In the genomic region with DNA sequence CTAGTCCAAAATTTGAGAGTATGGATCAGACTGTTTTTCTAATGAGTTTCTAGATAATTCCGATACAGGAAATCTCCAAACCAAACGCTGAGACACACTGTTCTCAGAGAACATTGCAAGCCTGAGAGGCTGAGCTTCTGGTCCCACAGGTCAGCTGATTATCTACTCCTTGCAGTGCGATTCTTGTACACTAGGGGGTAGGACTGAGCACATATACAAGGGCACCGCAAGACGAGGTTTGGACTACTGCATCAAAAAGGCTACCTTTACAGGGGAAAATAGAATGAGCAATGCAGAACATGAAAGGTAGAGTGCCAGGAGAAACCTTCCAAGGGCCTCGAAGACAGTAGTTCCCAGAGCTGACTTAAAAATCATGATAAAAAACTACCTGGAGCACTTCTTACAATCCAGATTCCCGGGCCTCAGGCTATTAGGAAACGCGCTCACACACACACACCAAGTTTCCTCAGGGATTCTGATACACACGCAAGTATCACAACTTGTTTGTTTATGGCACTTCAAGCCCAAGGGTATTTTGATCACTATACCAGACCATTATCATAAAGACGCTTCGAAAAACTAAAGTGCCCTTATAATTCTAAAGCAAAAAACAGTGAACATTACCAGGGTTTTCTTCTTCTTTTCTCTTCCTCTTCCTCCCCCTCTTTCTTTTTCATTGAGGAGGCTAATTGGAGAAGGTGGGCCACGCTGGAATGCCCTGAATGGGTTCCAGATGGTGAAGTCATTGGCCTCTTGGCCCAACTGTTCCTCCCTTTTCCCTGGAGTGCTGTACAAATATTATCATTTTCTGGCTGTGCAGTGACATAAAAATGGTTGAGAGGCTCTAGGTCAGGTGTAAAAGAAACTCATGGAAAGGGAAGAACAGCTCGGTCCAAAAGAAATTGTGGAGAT, we compare ENCODE assay signal across 2 cellular contexts.
A peak's percentile ranks its signal among the peaks of the same experiment; 100 is the strongest.
TF ChIP-seq lines count a peak whose summit lies in the region.

No MANE protein-coding gene starts in this region.

TF ChIP-seq in SK-N-SH treated with all-trans-retinoic acid at 6 μM for 48 hours, 23 proteins besides CTCF, POLR2A, EP300 and RAD21 (continued from another document):
- TF ChIP-seq, protein P1, sequence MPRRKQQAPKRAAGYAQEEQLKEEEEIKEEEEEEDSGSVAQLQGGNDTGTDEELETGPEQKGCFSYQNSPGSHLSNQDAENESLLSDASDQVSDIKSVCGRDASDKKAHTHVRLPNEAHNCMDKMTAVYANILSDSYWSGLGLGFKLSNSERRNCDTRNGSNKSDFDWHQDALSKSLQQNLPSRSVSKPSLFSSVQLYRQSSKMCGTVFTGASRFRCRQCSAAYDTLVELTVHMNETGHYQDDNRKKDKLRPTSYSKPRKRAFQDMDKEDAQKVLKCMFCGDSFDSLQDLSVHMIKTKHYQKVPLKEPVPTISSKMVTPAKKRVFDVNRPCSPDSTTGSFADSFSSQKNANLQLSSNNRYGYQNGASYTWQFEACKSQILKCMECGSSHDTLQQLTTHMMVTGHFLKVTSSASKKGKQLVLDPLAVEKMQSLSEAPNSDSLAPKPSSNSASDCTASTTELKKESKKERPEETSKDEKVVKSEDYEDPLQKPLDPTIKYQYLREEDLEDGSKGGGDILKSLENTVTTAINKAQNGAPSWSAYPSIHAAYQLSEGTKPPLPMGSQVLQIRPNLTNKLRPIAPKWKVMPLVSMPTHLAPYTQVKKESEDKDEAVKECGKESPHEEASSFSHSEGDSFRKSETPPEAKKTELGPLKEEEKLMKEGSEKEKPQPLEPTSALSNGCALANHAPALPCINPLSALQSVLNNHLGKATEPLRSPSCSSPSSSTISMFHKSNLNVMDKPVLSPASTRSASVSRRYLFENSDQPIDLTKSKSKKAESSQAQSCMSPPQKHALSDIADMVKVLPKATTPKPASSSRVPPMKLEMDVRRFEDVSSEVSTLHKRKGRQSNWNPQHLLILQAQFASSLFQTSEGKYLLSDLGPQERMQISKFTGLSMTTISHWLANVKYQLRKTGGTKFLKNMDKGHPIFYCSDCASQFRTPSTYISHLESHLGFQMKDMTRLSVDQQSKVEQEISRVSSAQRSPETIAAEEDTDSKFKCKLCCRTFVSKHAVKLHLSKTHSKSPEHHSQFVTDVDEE (CRISPR knock-in tag; IDR thresholded peaks at IDR 0.05) = no peak
- TF ChIP-seq ZNF70 (CRISPR knock-in tag; IDR thresholded peaks at IDR 0.05) = no peak
- TF ChIP-seq, protein P2, sequence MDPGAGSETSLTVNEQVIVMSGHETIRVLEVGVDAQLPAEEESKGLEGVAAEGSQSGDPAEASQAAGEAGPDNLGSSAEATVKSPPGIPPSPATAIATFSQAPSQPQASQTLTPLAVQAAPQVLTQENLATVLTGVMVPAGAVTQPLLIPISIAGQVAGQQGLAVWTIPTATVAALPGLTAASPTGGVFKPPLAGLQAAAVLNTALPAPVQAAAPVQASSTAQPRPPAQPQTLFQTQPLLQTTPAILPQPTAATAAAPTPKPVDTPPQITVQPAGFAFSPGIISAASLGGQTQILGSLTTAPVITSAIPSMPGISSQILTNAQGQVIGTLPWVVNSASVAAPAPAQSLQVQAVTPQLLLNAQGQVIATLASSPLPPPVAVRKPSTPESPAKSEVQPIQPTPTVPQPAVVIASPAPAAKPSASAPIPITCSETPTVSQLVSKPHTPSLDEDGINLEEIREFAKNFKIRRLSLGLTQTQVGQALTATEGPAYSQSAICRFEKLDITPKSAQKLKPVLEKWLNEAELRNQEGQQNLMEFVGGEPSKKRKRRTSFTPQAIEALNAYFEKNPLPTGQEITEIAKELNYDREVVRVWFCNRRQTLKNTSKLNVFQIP (CRISPR knock-in tag; IDR thresholded peaks at IDR 0.05; ENCODE audit: borderline replicate concordance, low read depth) = no peak

TF ChIP-seq in GM12878, 131 proteins besides CTCF, POLR2A, EP300 and RAD21 (continued from another document and continues in another):
- TF ChIP-seq, protein P3, sequence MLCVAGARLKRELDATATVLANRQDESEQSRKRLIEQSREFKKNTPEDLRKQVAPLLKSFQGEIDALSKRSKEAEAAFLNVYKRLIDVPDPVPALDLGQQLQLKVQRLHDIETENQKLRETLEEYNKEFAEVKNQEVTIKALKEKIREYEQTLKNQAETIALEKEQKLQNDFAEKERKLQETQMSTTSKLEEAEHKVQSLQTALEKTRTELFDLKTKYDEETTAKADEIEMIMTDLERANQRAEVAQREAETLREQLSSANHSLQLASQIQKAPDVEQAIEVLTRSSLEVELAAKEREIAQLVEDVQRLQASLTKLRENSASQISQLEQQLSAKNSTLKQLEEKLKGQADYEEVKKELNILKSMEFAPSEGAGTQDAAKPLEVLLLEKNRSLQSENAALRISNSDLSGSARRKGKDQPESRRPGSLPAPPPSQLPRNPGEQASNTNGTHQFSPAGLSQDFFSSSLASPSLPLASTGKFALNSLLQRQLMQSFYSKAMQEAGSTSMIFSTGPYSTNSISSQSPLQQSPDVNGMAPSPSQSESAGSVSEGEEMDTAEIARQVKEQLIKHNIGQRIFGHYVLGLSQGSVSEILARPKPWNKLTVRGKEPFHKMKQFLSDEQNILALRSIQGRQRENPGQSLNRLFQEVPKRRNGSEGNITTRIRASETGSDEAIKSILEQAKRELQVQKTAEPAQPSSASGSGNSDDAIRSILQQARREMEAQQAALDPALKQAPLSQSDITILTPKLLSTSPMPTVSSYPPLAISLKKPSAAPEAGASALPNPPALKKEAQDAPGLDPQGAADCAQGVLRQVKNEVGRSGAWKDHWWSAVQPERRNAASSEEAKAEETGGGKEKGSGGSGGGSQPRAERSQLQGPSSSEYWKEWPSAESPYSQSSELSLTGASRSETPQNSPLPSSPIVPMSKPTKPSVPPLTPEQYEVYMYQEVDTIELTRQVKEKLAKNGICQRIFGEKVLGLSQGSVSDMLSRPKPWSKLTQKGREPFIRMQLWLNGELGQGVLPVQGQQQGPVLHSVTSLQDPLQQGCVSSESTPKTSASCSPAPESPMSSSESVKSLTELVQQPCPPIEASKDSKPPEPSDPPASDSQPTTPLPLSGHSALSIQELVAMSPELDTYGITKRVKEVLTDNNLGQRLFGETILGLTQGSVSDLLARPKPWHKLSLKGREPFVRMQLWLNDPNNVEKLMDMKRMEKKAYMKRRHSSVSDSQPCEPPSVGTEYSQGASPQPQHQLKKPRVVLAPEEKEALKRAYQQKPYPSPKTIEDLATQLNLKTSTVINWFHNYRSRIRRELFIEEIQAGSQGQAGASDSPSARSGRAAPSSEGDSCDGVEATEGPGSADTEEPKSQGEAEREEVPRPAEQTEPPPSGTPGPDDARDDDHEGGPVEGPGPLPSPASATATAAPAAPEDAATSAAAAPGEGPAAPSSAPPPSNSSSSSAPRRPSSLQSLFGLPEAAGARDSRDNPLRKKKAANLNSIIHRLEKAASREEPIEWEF (IDR thresholded peaks at IDR 0.05; ENCODE audit: insufficient replicate concordance, low read depth, low read length) = no peak
- TF ChIP-seq ASH2L (IDR thresholded peaks at IDR 0.05; ENCODE audit: borderline replicate concordance, low read depth) = no peak
- TF ChIP-seq NFIC (IDR thresholded peaks at IDR 0.05; ENCODE audit: low read depth, low read length) = no peak
- TF ChIP-seq, protein P4, sequence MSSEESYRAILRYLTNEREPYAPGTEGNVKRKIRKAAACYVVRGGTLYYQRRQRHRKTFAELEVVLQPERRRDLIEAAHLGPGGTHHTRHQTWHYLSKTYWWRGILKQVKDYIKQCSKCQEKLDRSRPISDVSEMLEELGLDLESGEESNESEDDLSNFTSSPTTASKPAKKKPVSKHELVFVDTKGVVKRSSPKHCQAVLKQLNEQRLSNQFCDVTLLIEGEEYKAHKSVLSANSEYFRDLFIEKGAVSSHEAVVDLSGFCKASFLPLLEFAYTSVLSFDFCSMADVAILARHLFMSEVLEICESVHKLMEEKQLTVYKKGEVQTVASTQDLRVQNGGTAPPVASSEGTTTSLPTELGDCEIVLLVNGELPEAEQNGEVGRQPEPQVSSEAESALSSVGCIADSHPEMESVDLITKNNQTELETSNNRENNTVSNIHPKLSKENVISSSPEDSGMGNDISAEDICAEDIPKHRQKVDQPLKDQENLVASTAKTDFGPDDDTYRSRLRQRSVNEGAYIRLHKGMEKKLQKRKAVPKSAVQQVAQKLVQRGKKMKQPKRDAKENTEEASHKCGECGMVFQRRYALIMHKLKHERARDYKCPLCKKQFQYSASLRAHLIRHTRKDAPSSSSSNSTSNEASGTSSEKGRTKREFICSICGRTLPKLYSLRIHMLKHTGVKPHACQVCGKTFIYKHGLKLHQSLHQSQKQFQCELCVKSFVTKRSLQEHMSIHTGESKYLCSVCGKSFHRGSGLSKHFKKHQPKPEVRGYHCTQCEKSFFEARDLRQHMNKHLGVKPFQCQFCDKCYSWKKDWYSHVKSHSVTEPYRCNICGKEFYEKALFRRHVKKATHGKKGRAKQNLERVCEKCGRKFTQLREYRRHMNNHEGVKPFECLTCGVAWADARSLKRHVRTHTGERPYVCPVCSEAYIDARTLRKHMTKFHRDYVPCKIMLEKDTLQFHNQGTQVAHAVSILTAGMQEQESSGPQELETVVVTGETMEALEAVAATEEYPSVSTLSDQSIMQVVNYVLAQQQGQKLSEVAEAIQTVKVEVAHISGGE (CRISPR knock-in tag; IDR thresholded peaks at IDR 0.05) = no peak
- TF ChIP-seq, protein P5, sequence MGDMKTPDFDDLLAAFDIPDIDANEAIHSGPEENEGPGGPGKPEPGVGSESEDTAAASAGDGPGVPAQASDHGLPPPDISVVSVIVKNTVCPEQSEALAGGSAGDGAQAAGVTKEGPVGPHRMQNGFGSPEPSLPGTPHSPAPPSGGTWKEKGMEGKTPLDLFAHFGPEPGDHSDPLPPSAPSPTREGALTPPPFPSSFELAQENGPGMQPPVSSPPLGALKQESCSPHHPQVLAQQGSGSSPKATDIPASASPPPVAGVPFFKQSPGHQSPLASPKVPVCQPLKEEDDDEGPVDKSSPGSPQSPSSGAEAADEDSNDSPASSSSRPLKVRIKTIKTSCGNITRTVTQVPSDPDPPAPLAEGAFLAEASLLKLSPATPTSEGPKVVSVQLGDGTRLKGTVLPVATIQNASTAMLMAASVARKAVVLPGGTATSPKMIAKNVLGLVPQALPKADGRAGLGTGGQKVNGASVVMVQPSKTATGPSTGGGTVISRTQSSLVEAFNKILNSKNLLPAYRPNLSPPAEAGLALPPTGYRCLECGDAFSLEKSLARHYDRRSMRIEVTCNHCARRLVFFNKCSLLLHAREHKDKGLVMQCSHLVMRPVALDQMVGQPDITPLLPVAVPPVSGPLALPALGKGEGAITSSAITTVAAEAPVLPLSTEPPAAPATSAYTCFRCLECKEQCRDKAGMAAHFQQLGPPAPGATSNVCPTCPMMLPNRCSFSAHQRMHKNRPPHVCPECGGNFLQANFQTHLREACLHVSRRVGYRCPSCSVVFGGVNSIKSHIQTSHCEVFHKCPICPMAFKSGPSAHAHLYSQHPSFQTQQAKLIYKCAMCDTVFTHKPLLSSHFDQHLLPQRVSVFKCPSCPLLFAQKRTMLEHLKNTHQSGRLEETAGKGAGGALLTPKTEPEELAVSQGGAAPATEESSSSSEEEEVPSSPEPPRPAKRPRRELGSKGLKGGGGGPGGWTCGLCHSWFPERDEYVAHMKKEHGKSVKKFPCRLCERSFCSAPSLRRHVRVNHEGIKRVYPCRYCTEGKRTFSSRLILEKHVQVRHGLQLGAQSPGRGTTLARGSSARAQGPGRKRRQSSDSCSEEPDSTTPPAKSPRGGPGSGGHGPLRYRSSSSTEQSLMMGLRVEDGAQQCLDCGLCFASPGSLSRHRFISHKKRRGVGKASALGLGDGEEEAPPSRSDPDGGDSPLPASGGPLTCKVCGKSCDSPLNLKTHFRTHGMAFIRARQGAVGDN (IDR thresholded peaks at IDR 0.05) = no peak
- TF ChIP-seq, protein P6, sequence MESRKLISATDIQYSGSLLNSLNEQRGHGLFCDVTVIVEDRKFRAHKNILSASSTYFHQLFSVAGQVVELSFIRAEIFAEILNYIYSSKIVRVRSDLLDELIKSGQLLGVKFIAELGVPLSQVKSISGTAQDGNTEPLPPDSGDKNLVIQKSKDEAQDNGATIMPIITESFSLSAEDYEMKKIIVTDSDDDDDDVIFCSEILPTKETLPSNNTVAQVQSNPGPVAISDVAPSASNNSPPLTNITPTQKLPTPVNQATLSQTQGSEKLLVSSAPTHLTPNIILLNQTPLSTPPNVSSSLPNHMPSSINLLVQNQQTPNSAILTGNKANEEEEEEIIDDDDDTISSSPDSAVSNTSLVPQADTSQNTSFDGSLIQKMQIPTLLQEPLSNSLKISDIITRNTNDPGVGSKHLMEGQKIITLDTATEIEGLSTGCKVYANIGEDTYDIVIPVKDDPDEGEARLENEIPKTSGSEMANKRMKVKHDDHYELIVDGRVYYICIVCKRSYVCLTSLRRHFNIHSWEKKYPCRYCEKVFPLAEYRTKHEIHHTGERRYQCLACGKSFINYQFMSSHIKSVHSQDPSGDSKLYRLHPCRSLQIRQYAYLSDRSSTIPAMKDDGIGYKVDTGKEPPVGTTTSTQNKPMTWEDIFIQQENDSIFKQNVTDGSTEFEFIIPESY (IDR thresholded peaks at IDR 0.05) = no peak
- no peak for TF ChIP-seq SMARCA5 (IDR thresholded peaks at IDR 0.05)
- 0 out of 2 replicates have a peak, but pooled peaks have one; percentile 29 for TF ChIP-seq YY1 (IDR thresholded peaks at IDR 0.05; ENCODE audit: low read depth, low read length)
- TF ChIP-seq MYC (IDR thresholded peaks at IDR 0.05; ENCODE audit: insufficient read depth, insufficient read length, insufficient replicate concordance, low read length, severe bottlenecking) = no peak
- TF ChIP-seq STAT1 (conservative IDR thresholded peaks at IDR 0.05) = no peak
- TF ChIP-seq, protein P7, sequence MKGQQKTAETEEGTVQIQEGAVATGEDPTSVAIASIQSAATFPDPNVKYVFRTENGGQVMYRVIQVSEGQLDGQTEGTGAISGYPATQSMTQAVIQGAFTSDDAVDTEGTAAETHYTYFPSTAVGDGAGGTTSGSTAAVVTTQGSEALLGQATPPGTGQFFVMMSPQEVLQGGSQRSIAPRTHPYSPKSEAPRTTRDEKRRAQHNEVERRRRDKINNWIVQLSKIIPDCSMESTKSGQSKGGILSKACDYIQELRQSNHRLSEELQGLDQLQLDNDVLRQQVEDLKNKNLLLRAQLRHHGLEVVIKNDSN (IDR thresholded peaks at IDR 0.05; ENCODE audit: borderline replicate concordance, extremely low read length, insufficient read depth, low read depth, low read length) = peak; percentile 28
- TF ChIP-seq, protein P8, sequence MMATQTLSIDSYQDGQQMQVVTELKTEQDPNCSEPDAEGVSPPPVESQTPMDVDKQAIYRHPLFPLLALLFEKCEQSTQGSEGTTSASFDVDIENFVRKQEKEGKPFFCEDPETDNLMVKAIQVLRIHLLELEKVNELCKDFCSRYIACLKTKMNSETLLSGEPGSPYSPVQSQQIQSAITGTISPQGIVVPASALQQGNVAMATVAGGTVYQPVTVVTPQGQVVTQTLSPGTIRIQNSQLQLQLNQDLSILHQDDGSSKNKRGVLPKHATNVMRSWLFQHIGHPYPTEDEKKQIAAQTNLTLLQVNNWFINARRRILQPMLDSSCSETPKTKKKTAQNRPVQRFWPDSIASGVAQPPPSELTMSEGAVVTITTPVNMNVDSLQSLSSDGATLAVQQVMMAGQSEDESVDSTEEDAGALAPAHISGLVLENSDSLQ (IDR thresholded peaks at IDR 0.05) = no peak
- TF ChIP-seq BRCA1 (IDR thresholded peaks at IDR 0.05; ENCODE audit: low read depth, low read length) = no peak
- no peak for TF ChIP-seq HDAC6 (IDR thresholded peaks at IDR 0.05; ENCODE audit: unreplicated experiment)
- TF ChIP-seq TARDBP (IDR thresholded peaks at IDR 0.05; ENCODE audit: borderline replicate concordance) = no peak
- TF ChIP-seq PML (IDR thresholded peaks at IDR 0.05; ENCODE audit: low read length) = no peak
- no peak for TF ChIP-seq RCOR1 (conservative IDR thresholded peaks at IDR 0.05; ENCODE audit: low read depth, low read length)
- no peak for TF ChIP-seq CREB1 (IDR thresholded peaks at IDR 0.05; ENCODE audit: low read depth)
- TF ChIP-seq RAD51 (IDR thresholded peaks at IDR 0.05) = peak; percentile 39; the same call in 1 of the 2 replicates
- no peak for TF ChIP-seq NFXL1 (IDR thresholded peaks at IDR 0.05; ENCODE audit: borderline replicate concordance)
